8 cellular contexts compared by ENCODE assay signal in genomic region chr9:111599948-111600343, GRCh38. TPM values are rescaled to one million over a fixed set of nuclear protein-coding genes. Genes with fewer than 3 reads are reported as not detected.
A peak's percentile ranks its signal among the peaks of the same experiment; 100 is the strongest.
DNase-seq lines count a peak whose midpoint lies in the region; ATAC-seq and TF ChIP-seq lines count a peak whose summit lies in the region.

No MANE protein-coding gene starts in this region.

- H3K56ac ChIP-seq in mesendoderm (ENCODE audit: low read length), result peak overlapping the region; percentile 61

- H3K4me3 Mint-ChIP-seq in activated T-cell treated with anti-CD3 and anti-CD28 coated beads, Interleukin-2, amount 50 U/mL, for 4 hours, result peak overlapping the region; percentile 83

- no peaks in the 10 kb centered on the region for H3K9me3 Mint-ChIP-seq in activated T-cell treated with anti-CD3 and anti-CD28 coated beads, Interleukin-2, amount 50 U/mL, for 4 hours

- no CpG with 5 or more reads among the region's 17 CpGs for WGBS in mesendoderm (ENCODE audit: extremely low coverage, insufficient coverage, low lambda C conversion rate)
- whole genome bisulfite sequencing in upper lobe of left lung, 2 donors, result 48% methylated on average over 15 of the region's 17 CpGs; no CpG with 5 or more reads in 1 of the 2 donors

- H3K4me2 ChIP-seq in mesendoderm (ENCODE audit: low read length), result peak overlapping the region; percentile 72

- intact Hi-C loops in colonic mucosa (cut with DNase I), result loop anchor here (5.0 kb wide), 1 partner anchor 92 kb away; no protein-coding TSS in a partner anchor

- H3K18ac ChIP-seq in mesendoderm (ENCODE audit: low read length), result peak overlapping the region; percentile 62

- no peaks in the 10 kb centered on the region for H3K36me3 Mint-ChIP-seq in activated T-cell treated with anti-CD3 and anti-CD28 coated beads, Interleukin-2, amount 50 U/mL, for 4 hours (ENCODE audit: insufficient read depth)

- no peaks in the 10 kb centered on the region for H3K79me1 ChIP-seq in mesendoderm (ENCODE audit: low read length)

- no peaks in the 10 kb centered on the region for H3K36me3 ChIP-seq in colonic mucosa
- peaks cover 2% of the 10 kb centered on the region for H3K36me3 ChIP-seq in mesendoderm (ENCODE audit: control insufficient read depth, insufficient read depth, low read length)
- H3K36me3 ChIP-seq in upper lobe of left lung, result peaks cover 0 to 16% (median 7%) of the 10 kb centered on the region in 4 donors

- no peak for TF ChIP-seq POLR2A in upper lobe of left lung (IDR thresholded peaks at IDR 0.05)

- H3K4ac ChIP-seq in mesendoderm (ENCODE audit: low read depth, low read length), result no peak overlapping the region

- in situ Hi-C loops in ACHN (cut with HindIII; ENCODE audit: low pct_ligation_motif_present, low pct_unique_long_range_greater_than_20kb, low sequenced_read_pairs), result no loop called here

- ATAC-seq in activated T-cell treated with anti-CD3 and anti-CD28 coated beads, Interleukin-2, amount 50 U/mL, for 4 hours, result no peak
- peak; percentile 1 to 28 for ATAC-seq in upper lobe of left lung (ENCODE audit: low FRiP score in 2 of 2)

- H3K4me1 ChIP-seq in colonic mucosa, result no peaks in the 10 kb centered on the region
- peaks cover 7% of the 10 kb centered on the region for H3K4me1 ChIP-seq in mesendoderm (ENCODE audit: control insufficient read depth, low read depth, low read length)
- peaks cover 5 to 11% (median 6%) of the 10 kb centered on the region in 4 donors for H3K4me1 ChIP-seq in upper lobe of left lung

- H3K79me2 ChIP-seq in mesendoderm (ENCODE audit: control insufficient read depth, insufficient read depth, low read length), result no peaks in the 10 kb centered on the region

- DNase-seq in activated T-cell treated with anti-CD3 and anti-CD28 coated beads, Interleukin-2, amount 50 U/mL, for 4 hours, result no peak
- DNase-seq in activated T-cell treated with anti-CD3 and anti-CD28 coated beads, Interleukin-2, amount 50 U/mL, for 1 hour, result no peak
- DNase-seq in colonic mucosa (no peak), mesendoderm (no peak), upper lobe of left lung (no peak), hepatic stellate cell (ENCODE audit: low spot score) (no peak), ACHN (no peak), NCI-H345 treated with DMSO at 0.1 percent for 48 hours (lab: John Stamatoyannopoulos, UW; ENCODE audit: unreplicated experiment) (no peak)

- H3K27ac ChIP-seq in colonic mucosa (peak overlapping the region; percentile 81), mesendoderm (ENCODE audit: low read depth, low read length) (no peak overlapping the region), upper lobe of left lung (peak overlapping the region; percentile 85 to 93 (median 88))

- H3K9me3 ChIP-seq in colonic mucosa, result no peaks in the 10 kb centered on the region
- H3K9me3 ChIP-seq in upper lobe of left lung, result no peaks in the 10 kb centered on the region

- H3K4me3 ChIP-seq in colonic mucosa, result peak overlapping the region; percentile 63
- H3K4me3 ChIP-seq in mesendoderm (ENCODE audit: low read length), result peak overlapping the region; percentile 81
- peak overlapping the region; percentile 54 to 83 (median 72) for H3K4me3 ChIP-seq in upper lobe of left lung

- no peak overlapping the region for H2BK120ac ChIP-seq in mesendoderm (ENCODE audit: low read depth, low read length)

- H3K27me3 ChIP-seq in colonic mucosa (no peaks in the 10 kb centered on the region), mesendoderm (ENCODE audit: insufficient read depth, low read length, poor library complexity) (no peaks in the 10 kb centered on the region), upper lobe of left lung (no peaks in the 10 kb centered on the region)

- no peak overlapping the region for H4K8ac ChIP-seq in mesendoderm (ENCODE audit: low read depth, low read length)

- no peak overlapping the region for H3K23ac ChIP-seq in mesendoderm (ENCODE audit: low read length)

- no peak overlapping the region for H2AK5ac ChIP-seq in mesendoderm (ENCODE audit: low read length)

- peaks cover 35% of the 10 kb centered on the region for H3K27me3 Mint-ChIP-seq in activated T-cell treated with anti-CD3 and anti-CD28 coated beads, Interleukin-2, amount 50 U/mL, for 4 hours (ENCODE audit: low read depth)

- TF ChIP-seq CTCF in colonic mucosa (IDR thresholded peaks at IDR 0.05), result no peak
- no peak for TF ChIP-seq CTCF in upper lobe of left lung (IDR thresholded peaks at IDR 0.05)

- H2BK5ac ChIP-seq in mesendoderm (ENCODE audit: low read length), result no peak overlapping the region

- H2BK15ac ChIP-seq in mesendoderm (replicated peaks; ENCODE audit: low read depth), result no peak overlapping the region

- H4K5ac ChIP-seq in mesendoderm (ENCODE audit: low read length), result no peak overlapping the region

- peak overlapping the region; percentile 71 to 91 for H3K9ac ChIP-seq in colonic mucosa (ENCODE audit: low read depth in 2 of 2, low read length in 2 of 2)
- peak overlapping the region; percentile 48 for H3K9ac ChIP-seq in mesendoderm (ENCODE audit: low read length)

- no peak for TF ChIP-seq EP300 in upper lobe of left lung (IDR thresholded peaks at IDR 0.05)

- H3K4me1 Mint-ChIP-seq in activated T-cell treated with anti-CD3 and anti-CD28 coated beads, Interleukin-2, amount 50 U/mL, for 4 hours (ENCODE audit: low read depth), result peaks cover 18% of the 10 kb centered on the region

RNA-seq across cellular contexts. Expression of gene PTGR1, which starts 0.5 kb away (rescaled TPM):
- total RNA-seq in activated T-cell treated with anti-CD3 and anti-CD28 coated beads, Interleukin-2, amount 50 U/mL, for 4 hours, result under 1 TPM; 0.26 to 0.73 (median 0.38) TPM
- total RNA-seq in colonic mucosa (10 to 100 TPM; 55.6 to 85.3 TPM), upper lobe of left lung (10 to 100 TPM; 26.9 to 66.7 (median 35.9) TPM)
- polyA plus RNA-seq in mesendoderm (2013, experiment 1 of 2), result 17.7 TPM
- polyA plus RNA-seq in mesendoderm (2013, experiment 2 of 2), result 18.0 TPM

RNA-seq across cellular contexts. Expression of gene DNAJC25, which starts 31.2 kb away (rescaled TPM):
- 1 to 10 TPM; 5.0 to 6.7 (median 6.5) TPM for total RNA-seq in activated T-cell treated with anti-CD3 and anti-CD28 coated beads, Interleukin-2, amount 50 U/mL, for 4 hours
- 1 to 10 TPM; 7.8 to 9.0 TPM for total RNA-seq in colonic mucosa
- 7.3 TPM for polyA plus RNA-seq in mesendoderm (2013, experiment 1 of 2)
- 7.8 TPM for polyA plus RNA-seq in mesendoderm (2013, experiment 2 of 2)
- 10 to 100 TPM in 2 of 6 donors, 1 to 10 TPM in 4; 4.5 to 12.2 (median 7.2) TPM for total RNA-seq in upper lobe of left lung

Comparison
In these comparisons a context has a peak if more than half of its experiments do, and no peak if none do; other contexts are left out.
1. ATAC-seq: peak in upper lobe of left lung (2 of 2); none in activated T-cell treated with anti-CD3 and anti-CD28 coated beads, Interleukin-2, amount 50 U/mL, for 4 hours (0 of 2).
2. RNA of gene PTGR1, which starts 0.5 kb away (total RNA-seq): 55.6 to 85.3 TPM in colonic mucosa and 26.9 to 66.7 TPM in upper lobe of left lung; 0.26 to 0.73 TPM in activated T-cell treated with anti-CD3 and anti-CD28 coated beads, Interleukin-2, amount 50 U/mL, for 4 hours; every median in the first group is over 10 times any median in the second.
3. Peak in every context shown above with its lines, with median percentiles within 50 percentile points of each other: H3K4me3 ChIP-seq.